Comparison of ENCODE assay signal across 1 cellular context in genomic region chr4:40228497-40229365, GRCh38.
TF ChIP-seq lines count a peak whose summit lies in the region.

No MANE protein-coding gene starts in this region.

TF ChIP-seq in GM12878, 131 proteins besides CTCF, POLR2A, EP300 and RAD21 (continued from another document and continues in another):
- TF ChIP-seq ZNF687 (IDR thresholded peaks at IDR 0.05): no peak
- TF ChIP-seq SPI1 (IDR thresholded peaks at IDR 0.05; ENCODE audit: borderline replicate concordance, insufficient read depth, low read depth, low read length): no peak
- no peak for TF ChIP-seq SREBF1 (IDR thresholded peaks at IDR 0.05; ENCODE audit: low read length)
- TF ChIP-seq MYC (IDR thresholded peaks at IDR 0.05; ENCODE audit: insufficient read depth, insufficient read length, insufficient replicate concordance, low read length, severe bottlenecking): no peak
- TF ChIP-seq HDAC2 (IDR thresholded peaks at IDR 0.05): no peak
- peak; percentile 60; the same call in 1 of the 2 replicates for TF ChIP-seq TCF3 (IDR thresholded peaks at IDR 0.05; ENCODE audit: borderline replicate concordance, insufficient read depth, low read depth, low read length)
- no peak for TF ChIP-seq KAT2A (conservative IDR thresholded peaks at IDR 0.05; ENCODE audit: control insufficient read depth, low read depth, low read length)
- TF ChIP-seq CREM (IDR thresholded peaks at IDR 0.05; ENCODE audit: low read depth): peak; percentile 92
- no peak for TF ChIP-seq MAX (IDR thresholded peaks at IDR 0.05; ENCODE audit: low read depth, low read length)
- no peak for TF ChIP-seq PKNOX1 (IDR thresholded peaks at IDR 0.05)
- no peak for TF ChIP-seq SP1 (IDR thresholded peaks at IDR 0.05; ENCODE audit: low read depth, low read length)
- peak; percentile 61; the same call in 1 of the 2 replicates for TF ChIP-seq MTA2 (IDR thresholded peaks at IDR 0.05; ENCODE audit: low read depth)
- TF ChIP-seq SUPT20H (IDR thresholded peaks at IDR 0.05; ENCODE audit: borderline replicate concordance, control insufficient read depth, low read depth, low read length): no peak
- no peak for TF ChIP-seq JUND (IDR thresholded peaks at IDR 0.05; ENCODE audit: low read depth, low read length)
- peak; percentile 58; the same call in 1 of the 2 replicates for TF ChIP-seq CREB1 (IDR thresholded peaks at IDR 0.05; ENCODE audit: low read depth)
- TF ChIP-seq SIN3A (IDR thresholded peaks at IDR 0.05; ENCODE audit: low read depth, low read length): no peak
- peak; percentile 36 for TF ChIP-seq KLF5 (IDR thresholded peaks at IDR 0.05; ENCODE audit: partially characterized antibody)
- TF ChIP-seq NRF1 (conservative IDR thresholded peaks at IDR 0.05; ENCODE audit: low read depth, low read length): no peak
- peak; percentile 72; the same call in 1 of the 2 replicates for TF ChIP-seq WRNIP1 (IDR thresholded peaks at IDR 0.05; ENCODE audit: borderline replicate concordance, low read depth, low read length)
- TF ChIP-seq RUNX3 (IDR thresholded peaks at IDR 0.05; ENCODE audit: low read length): peak; percentile 83
- peak; percentile 53; the same call in 1 of the 2 replicates for TF ChIP-seq BCL11A (IDR thresholded peaks at IDR 0.05; ENCODE audit: low read depth, low read length)
- no peak for TF ChIP-seq TAF1 (IDR thresholded peaks at IDR 0.05; ENCODE audit: borderline replicate concordance, low read depth, low read length)
- TF ChIP-seq ELK1 (IDR thresholded peaks at IDR 0.05; ENCODE audit: low read depth, low read length): no peak
- peak; percentile 33; the same call in 1 of the 2 replicates for TF ChIP-seq IKZF1 (conservative IDR thresholded peaks at IDR 0.05)
- 0 out of 2 replicates have a peak, but pooled peaks have one; percentile 40 for TF ChIP-seq NR2F1 (conservative IDR thresholded peaks at IDR 0.05)
- no peak for TF ChIP-seq BCLAF1 (IDR thresholded peaks at IDR 0.05)
- TF ChIP-seq DPF2 (IDR thresholded peaks at IDR 0.05): 0 out of 2 replicates have a peak, but pooled peaks have one; percentile 15
- TF ChIP-seq NR2C1 (IDR thresholded peaks at IDR 0.05): no peak
- TF ChIP-seq BCL3 (IDR thresholded peaks at IDR 0.05; ENCODE audit: borderline replicate concordance, insufficient read depth, low read depth, low read length, poor library complexity, severe bottlenecking): peak; percentile 95
- TF ChIP-seq ASH2L (IDR thresholded peaks at IDR 0.05; ENCODE audit: borderline replicate concordance, low read depth): no peak
- peak; percentile 36 for TF ChIP-seq CUX1 (IDR thresholded peaks at IDR 0.05; ENCODE audit: insufficient replicate concordance, low read depth, low read length)
- no peak for TF ChIP-seq ZZZ3 (IDR thresholded peaks at IDR 0.05; ENCODE audit: control insufficient read depth, insufficient read length, low read depth)
- peak; percentile 64; the same call in 1 of the 2 replicates for TF ChIP-seq STAT3 (IDR thresholded peaks at IDR 0.05; ENCODE audit: low read depth, low read length)
- no peak for TF ChIP-seq ESRRA (IDR thresholded peaks at IDR 0.05; ENCODE audit: low read length)
- TF ChIP-seq MEF2B (IDR thresholded peaks at IDR 0.05; ENCODE audit: partially characterized antibody, poor library complexity, severe bottlenecking): peak; percentile 79
- TF ChIP-seq SKIL (IDR thresholded peaks at IDR 0.05; ENCODE audit: low read depth, poor library complexity, severe bottlenecking): peak; percentile 92
